Comparison of ENCODE assay signal across 9 cellular contexts in genomic region chr1:205013683-205014367, GRCh38. TPM values are rescaled to one million over a fixed set of nuclear protein-coding genes. Genes with fewer than 3 reads are reported as not detected.
DNase-seq lines count a peak whose midpoint lies in the region; ATAC-seq and TF ChIP-seq lines count a peak whose summit lies in the region.
"Had no signal": no experiment of that assay in that cellular context is flagged by ENCODE, and none has a peak within 500 bp of the region (broad histone marks: within the 10 kb centered on the region; RNA-seq: fewer than 3 reads in every experiment).

No MANE protein-coding gene starts in this region.

- no peaks in the 10 kb centered on the region for H3K36me3 Mint-ChIP-seq in naive thymus-derived CD4-positive, alpha-beta T cell

- ATAC-seq in GM19463 (IDR thresholded peaks at IDR 0.05; ENCODE audit: unreplicated experiment): no peak
- no peak for ATAC-seq in naive thymus-derived CD4-positive, alpha-beta T cell
- ATAC-seq: HCT116 had no signal

- H3K27me3 ChIP-seq in naive thymus-derived CD4-positive, alpha-beta T cell (ENCODE audit: control insufficient read depth in 2 of 2, insufficient read depth in 2 of 2, low read length in 2 of 2): no peaks in the 10 kb centered on the region

- intact Hi-C loops in naive thymus-derived CD4-positive, alpha-beta T cell (cut with micrococcal nuclease): no loop called here

- POLR2A ChIA-PET in GM10248 (lab: Yijun Ruan, JAX): no interaction called here
- POLR2A ChIA-PET in naive thymus-derived CD4-positive, alpha-beta T cell (lab: Charles Lee): no interaction called here

- H3K9me3 ChIP-seq in naive thymus-derived CD4-positive, alpha-beta T cell (ENCODE audit: control insufficient read depth in 2 of 3, low read length in 3 of 3): no peaks in the 10 kb centered on the region

- H3K4me3 ChIP-seq in cardiac fibroblast (replicated peaks in 1 of 2; ENCODE audit: low read depth in 2 of 2, low read length in 2 of 2): no peak overlapping the region
- no peak overlapping the region for H3K4me3 ChIP-seq in naive thymus-derived CD4-positive, alpha-beta T cell (ENCODE audit: low read length)

- peaks cover 0 to 3% (median 0%) of the 10 kb centered on the region in 11 donors for H3K9me3 Mint-ChIP-seq in naive thymus-derived CD4-positive, alpha-beta T cell

- TF ChIP-seq CTCF in C4-2B (conservative IDR thresholded peaks at IDR 0.05) (no peak), cardiac fibroblast (IDR thresholded peaks at IDR 0.05; ENCODE audit: low read depth, low read length) (no peak), GM10248 (IDR thresholded peaks at IDR 0.05; ENCODE audit: control extremely low read depth, extremely low read depth, low read depth, missing control alignments) (no peak)

- H3K27me3 Mint-ChIP-seq in naive thymus-derived CD4-positive, alpha-beta T cell: no peaks in the 10 kb centered on the region

- H3K4me1 Mint-ChIP-seq in naive thymus-derived CD4-positive, alpha-beta T cell: no peaks in the 10 kb centered on the region

- peak overlapping the region in 1 of 9 donors; percentile 28 for H3K27ac Mint-ChIP-seq in naive thymus-derived CD4-positive, alpha-beta T cell

- no peak overlapping the region for H3K4me3 Mint-ChIP-seq in naive thymus-derived CD4-positive, alpha-beta T cell

- no peaks in the 10 kb centered on the region for H3K36me3 ChIP-seq in naive thymus-derived CD4-positive, alpha-beta T cell (ENCODE audit: control insufficient read depth in 2 of 3, insufficient read depth in 3 of 3, low read length in 3 of 3)

- CTCF ChIA-PET in GM10248 (lab: Yijun Ruan, JAX): interaction anchor here (1.0 to 2.7 kb wide), 3 partner anchors 27 to 48 kb away, joined by 3 to 17 read pairs (median 4); no protein-coding TSS in a partner anchor
- CTCF ChIA-PET in naive thymus-derived CD4-positive, alpha-beta T cell (lab: Charles Lee): no interaction called here

- no peaks in the 10 kb centered on the region for H3K4me1 ChIP-seq in naive thymus-derived CD4-positive, alpha-beta T cell (ENCODE audit: control insufficient read depth in 2 of 2, insufficient read depth in 2 of 2, low read length in 2 of 2)

- DNase-seq in NCI-H2107 (lab: John Stamatoyannopoulos, UW) (peak; percentile 66), cardiac fibroblast (ENCODE audit: low read depth in 2 of 2) (peak; percentile 5 to 55), mucosa of gallbladder (ENCODE audit: low spot score) (peak; percentile 60), GM10248 (ENCODE audit: extremely low spot score) (no peak)
- no peak for DNase-seq in stimulated activated naive CD4-positive, alpha-beta T cell (lab: John Stamatoyannopoulos, UW)
- DNase-seq in naive thymus-derived CD4-positive, alpha-beta T cell: no peak

- peak overlapping the region; percentile 49 for H3K27ac ChIP-seq in C4-2B
- H3K27ac ChIP-seq in naive thymus-derived CD4-positive, alpha-beta T cell (ENCODE audit: low read depth, low read length): no peak overlapping the region

RNA-seq across cellular contexts. Expression of gene CNTN2, which starts 29.2 kb away (rescaled TPM):
- total RNA-seq in mucosa of gallbladder: 0.78 TPM
- total RNA-seq in naive thymus-derived CD4-positive, alpha-beta T cell: not detected
- polyA plus RNA-seq in naive thymus-derived CD4-positive, alpha-beta T cell: not detected

Comparison
In these comparisons a context has a peak if more than half of its experiments do, and no peak if none do; other contexts are left out.
1. DNase-seq: peak in NCI-H2107 (single experiment), cardiac fibroblast (2 of 2) and mucosa of gallbladder (single experiment); none in stimulated activated naive CD4-positive, alpha-beta T cell (0 of 6), GM10248 (single experiment) and naive thymus-derived CD4-positive, alpha-beta T cell (0 of 9).